In genomic region chr17:36869441-36869840, GRCh38 we compare ENCODE assay signal across 21 cellular contexts.
"Had no signal": no experiment of that assay in that cellular context is flagged by ENCODE, and none has a peak within 500 bp of the region (broad histone marks: within the 10 kb centered on the region; RNA-seq: fewer than 3 reads in every experiment).

No MANE protein-coding gene starts in this region.

- H3K36me3 ChIP-seq: SJSA1 had no signal

- H3K27me3 ChIP-seq: SJSA1 had no signal

- H3K9me3 ChIP-seq: SJSA1 had no signal

- H3K4me3 ChIP-seq: SJSA1, SK-N-MC had no signal

- DNase-seq: KBM-7, NCI-H1092, NCI-H1105 treated with DMSO at 0.1 percent for 48 hours, NCI-H1417 treated with DMSO at 0.1 percent for 48 hours, NCI-H146, NCI-H1694 treated with DMSO at 0.1 percent for 48 hours, NCI-H1930, NCI-H2081, NCI-H2107, NCI-H2227 treated with DMSO at 0.1 percent for 48 hours, NCI-H524, NCI-H526 treated with DMSO at 0.1 percent for 48 hours, NCI-H774, Right ventricle myocardium superior, RPMI8226, SIG-M5 had no signal

- H3K4me1 ChIP-seq: SJSA1 had no signal

- FAIRE-seq: HTR-8/SVneo, RCC 7860 had no signal

- H3K27ac ChIP-seq: HL-60, SJSA1, SK-N-MC had no signal
